ENCODE assay signal across 1 cellular context in genomic region chr11:74950374-74950969, GRCh38.
A peak's percentile ranks its signal among the peaks of the same experiment; 100 is the strongest.
TF ChIP-seq lines count a peak whose summit lies in the region.

No MANE protein-coding gene starts in this region.

TF ChIP-seq in HepG2, 621 proteins besides CTCF, POLR2A, EP300 and RAD21:
- 0 out of 2 replicates have a peak, but pooled peaks have one; percentile 28 for TF ChIP-seq HDAC1 (CRISPR knock-in tag; IDR thresholded peaks at IDR 0.05)
- TF ChIP-seq ZNF670 (CRISPR knock-in tag; IDR thresholded peaks at IDR 0.05; ENCODE audit: borderline replicate concordance): 0 out of 2 replicates have a peak, but pooled peaks have one; percentile 30
- TF ChIP-seq, protein P1, sequence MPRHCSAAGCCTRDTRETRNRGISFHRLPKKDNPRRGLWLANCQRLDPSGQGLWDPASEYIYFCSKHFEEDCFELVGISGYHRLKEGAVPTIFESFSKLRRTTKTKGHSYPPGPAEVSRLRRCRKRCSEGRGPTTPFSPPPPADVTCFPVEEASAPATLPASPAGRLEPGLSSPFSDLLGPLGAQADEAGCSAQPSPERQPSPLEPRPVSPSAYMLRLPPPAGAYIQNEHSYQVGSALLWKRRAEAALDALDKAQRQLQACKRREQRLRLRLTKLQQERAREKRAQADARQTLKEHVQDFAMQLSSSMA (CRISPR knock-in tag; IDR thresholded peaks at IDR 0.05): no peak
- TF ChIP-seq ZMYM3 (CRISPR knock-in tag; IDR thresholded peaks at IDR 0.05): 0 out of 2 replicates have a peak, but pooled peaks have one; percentile 15
- 0 out of 2 replicates have a peak, but pooled peaks have one; percentile 43 for TF ChIP-seq RXRB (CRISPR knock-in tag; IDR thresholded peaks at IDR 0.05; ENCODE audit: borderline replicate concordance)
- TF ChIP-seq RARA (CRISPR knock-in tag; IDR thresholded peaks at IDR 0.05): peak; percentile 67
- TF ChIP-seq, protein P2, sequence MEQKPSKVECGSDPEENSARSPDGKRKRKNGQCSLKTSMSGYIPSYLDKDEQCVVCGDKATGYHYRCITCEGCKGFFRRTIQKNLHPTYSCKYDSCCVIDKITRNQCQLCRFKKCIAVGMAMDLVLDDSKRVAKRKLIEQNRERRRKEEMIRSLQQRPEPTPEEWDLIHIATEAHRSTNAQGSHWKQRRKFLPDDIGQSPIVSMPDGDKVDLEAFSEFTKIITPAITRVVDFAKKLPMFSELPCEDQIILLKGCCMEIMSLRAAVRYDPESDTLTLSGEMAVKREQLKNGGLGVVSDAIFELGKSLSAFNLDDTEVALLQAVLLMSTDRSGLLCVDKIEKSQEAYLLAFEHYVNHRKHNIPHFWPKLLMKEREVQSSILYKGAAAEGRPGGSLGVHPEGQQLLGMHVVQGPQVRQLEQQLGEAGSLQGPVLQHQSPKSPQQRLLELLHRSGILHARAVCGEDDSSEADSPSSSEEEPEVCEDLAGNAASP (CRISPR knock-in tag; IDR thresholded peaks at IDR 0.05; ENCODE audit: borderline replicate concordance): peak; percentile 44; the same call in 1 of the 2 replicates
- no peak for TF ChIP-seq ZFAT (CRISPR knock-in tag; conservative IDR thresholded peaks at IDR 0.05)
- TF ChIP-seq ZNF121 (CRISPR knock-in tag; IDR thresholded peaks at IDR 0.05): peak; percentile 97
- TF ChIP-seq GATAD2A (CRISPR knock-in tag; IDR thresholded peaks at IDR 0.05): peak; percentile 33; the same call in 1 of the 2 replicates
- TF ChIP-seq ERF (CRISPR knock-in tag; IDR thresholded peaks at IDR 0.05): 0 out of 2 replicates have a peak, but pooled peaks have one; percentile 19
- TF ChIP-seq ZNF589 (CRISPR knock-in tag; conservative IDR thresholded peaks at IDR 0.05): no peak
- TF ChIP-seq THAP11 (CRISPR knock-in tag; IDR thresholded peaks at IDR 0.05): 0 out of 2 replicates have a peak, but pooled peaks have one; percentile 24
- peak; percentile 44; the same call in 1 of the 2 replicates for TF ChIP-seq NR2C2 (CRISPR knock-in tag; IDR thresholded peaks at IDR 0.05; ENCODE audit: borderline replicate concordance)
- peak; percentile 62 for TF ChIP-seq NR2F6 (IDR thresholded peaks at IDR 0.05)
- TF ChIP-seq NR2F6 (CRISPR knock-in tag; IDR thresholded peaks at IDR 0.05): peak; percentile 30; the same call in 1 of the 2 replicates
- TF ChIP-seq ZNF138 (CRISPR knock-in tag; IDR thresholded peaks at IDR 0.05; ENCODE audit: low read depth): no peak
